In the genomic region with DNA sequence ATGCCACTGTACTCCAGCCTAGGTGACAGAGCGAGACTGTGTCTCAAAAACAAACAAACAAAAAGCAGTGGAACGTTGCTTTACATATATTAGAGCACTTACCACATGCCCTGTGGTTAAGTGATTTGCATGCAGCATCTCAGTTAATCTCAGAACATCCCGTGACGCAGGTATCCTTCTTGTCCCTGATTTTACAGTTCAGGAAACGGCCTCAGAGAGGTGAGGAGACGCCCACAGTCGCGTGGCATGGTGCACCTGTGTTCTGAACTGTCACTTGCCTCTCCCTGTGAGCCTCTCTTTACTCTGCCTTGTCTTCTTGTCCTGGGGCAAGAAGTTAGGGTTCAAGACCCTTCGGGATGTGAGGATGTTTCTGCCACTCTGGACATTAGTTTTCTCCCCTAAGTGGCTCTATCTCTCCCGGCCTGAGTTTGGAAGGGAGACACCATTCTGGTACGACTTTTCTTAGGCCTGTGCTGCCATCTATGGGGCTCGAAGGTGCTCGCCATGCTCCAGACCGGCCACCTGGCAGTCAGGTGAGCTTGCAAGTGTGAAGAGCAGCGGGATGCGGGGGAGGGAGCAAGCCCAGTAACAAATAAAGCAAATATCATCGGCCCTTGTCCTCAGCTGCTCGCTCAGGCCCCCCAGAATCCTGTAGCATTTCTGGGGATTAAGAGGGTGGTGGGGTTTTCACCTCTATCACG, we compare ENCODE assay signal across 8 cellular contexts.
DNase-seq lines count a peak whose midpoint lies in the region; TF ChIP-seq lines count a peak whose summit lies in the region.

No MANE protein-coding gene starts in this region.

- TF ChIP-seq CTCF in HL-60 (IDR thresholded peaks at IDR 0.05; ENCODE audit: insufficient read depth, low read length), result peak; percentile 19

- DNase-seq in NCI-H1417 (lab: John Stamatoyannopoulos, UW) (peak; percentile 69 to 87 (median 70)), NCI-H1417 treated with DMSO at 0.1 percent for 48 hours (lab: John Stamatoyannopoulos, UW) (no peak), HL-60 (ENCODE audit: low read depth in 1 of 2, low spot score in 1 of 2) (peak; percentile 13 to 60), NCI-H82 treated with DMSO at 0.1 percent for 48 hours (lab: John Stamatoyannopoulos, UW; ENCODE audit: unreplicated experiment) (peak; percentile 2), activated T-cell treated with anti-CD3 and anti-CD28 coated beads for 1 hour (ENCODE audit: low read depth) (peak; percentile 38), epithelial cell of prostate (ENCODE audit: low read depth, low spot score) (peak; percentile 66), middle frontal gyrus (ENCODE audit: extremely low spot score, low spot score) (peak; percentile 67)
- peak; percentile 55 for DNase-seq in stimulated activated naive CD4-positive, alpha-beta T cell treated with Interleukin-2 at 50 U/mL for 16 hours (lab: John Stamatoyannopoulos, UW)

- H3K27ac ChIP-seq in HL-60 (replicated peaks), result no peak overlapping the region
- H3K27ac ChIP-seq in epithelial cell of prostate, result no peak overlapping the region

- H3K4me3 ChIP-seq in HL-60 (replicated peaks; ENCODE audit: insufficient read depth, low read length), result peak overlapping the region; percentile 38

- H3K27me3 ChIP-seq in HL-60 (ENCODE audit: insufficient read depth, poor library complexity, severe bottlenecking), result no peaks in the 10 kb centered on the region
